Comparison of ENCODE assay signal across 8 cellular contexts in genomic region chr1:197924516-197925123, GRCh38. TPM values are rescaled to one million over a fixed set of nuclear protein-coding genes. Genes with fewer than 3 reads are reported as not detected.
DNase-seq lines count a peak whose midpoint lies in the region; ATAC-seq, FAIRE-seq and TF ChIP-seq lines count a peak whose summit lies in the region.

No MANE protein-coding gene starts in this region.

- H3K14ac ChIP-seq in H1 (ENCODE audit: insufficient read length): no peak overlapping the region

- no peak overlapping the region for H3K4me3 Mint-ChIP-seq in nephron progenitor cell

- no peak overlapping the region for H3K4ac ChIP-seq in H1 (replicated peaks; ENCODE audit: insufficient read length, low read depth, low read length)

- H3K9me3 ChIP-seq in PC-9 (ENCODE audit: insufficient read depth, low read depth) (no peaks in the 10 kb centered on the region), H1 (ENCODE audit: insufficient read depth in 2 of 2, low read depth in 1 of 2, low read length in 1 of 2) (no peaks in the 10 kb centered on the region)

- no peaks in the 10 kb centered on the region for H3F3A ChIP-seq in PC-9 (ENCODE audit: insufficient read depth, low read depth)

- H3K23me2 ChIP-seq in H1 (ENCODE audit: low read depth, low read length): peaks cover 3% of the 10 kb centered on the region; the same call in 1 of the 2 replicates

- ATAC-seq in GM21423 (IDR thresholded peaks at IDR 0.05; ENCODE audit: unreplicated experiment) (peak; percentile 75), GM21360 (IDR thresholded peaks at IDR 0.05; ENCODE audit: unreplicated experiment) (no peak)

- CTCF ChIA-PET in PC-9 (lab: Charles Lee) (interaction anchor here (0.6 kb wide), 1 partner anchor 220 kb away, joined by 4 read pairs; no protein-coding TSS in a partner anchor), H1 (lab: Charles Lee; ENCODE audit: partially characterized antibody) (interaction anchor here (0.5 to 7.3 kb wide), 33 partner anchors 8 to 804 kb away, joined by 3 to 62 read pairs (median 3); partner anchors contain the start of gene LHX9)

- POLR2A ChIA-PET in PC-9 (lab: Charles Lee; ENCODE audit: unreplicated experiment): no interaction called here
- POLR2A ChIA-PET in H1 (lab: Charles Lee; ENCODE audit: partially characterized antibody): no interaction called here

- H3K4me1 ChIP-seq in PC-9 (replicated peaks; ENCODE audit: insufficient read depth) (no peaks in the 10 kb centered on the region), H1 (replicated peaks in 1 of 4; ENCODE audit: control insufficient read depth in 3 of 4, insufficient read depth in 4 of 4, low read length in 3 of 4) (peaks cover 8 to 17% (median 10%) of the 10 kb centered on the region in 4 experiments)

- H2BK120ac ChIP-seq in H1 (replicated peaks; ENCODE audit: low read depth, low read length): no peak overlapping the region

- H3K23ac ChIP-seq in H1 (ENCODE audit: insufficient read length): no peak overlapping the region

- no peak overlapping the region for H2BK12ac ChIP-seq in H1 (ENCODE audit: low read depth, low read length)

- H3K9ac ChIP-seq in H1 (replicated peaks in 1 of 4; ENCODE audit: extremely low read depth in 1 of 4, low read depth in 3 of 4, low read length in 3 of 4): no peak overlapping the region

- no peak overlapping the region for H4K91ac ChIP-seq in H1 (replicated peaks; ENCODE audit: insufficient read length, low read length)

- H2BK15ac ChIP-seq in H1 (ENCODE audit: low read length): no peak overlapping the region

- H3K27me3 Mint-ChIP-seq in nephron progenitor cell (ENCODE audit: low read depth, poor library complexity): peaks cover 96% of the 10 kb centered on the region

- H3K4me2 ChIP-seq in PC-9 (no peak overlapping the region), H1 (ENCODE audit: insufficient read depth in 1 of 2, low read depth in 2 of 2, low read length in 2 of 2) (no peak overlapping the region)

- TF ChIP-seq CTCF in HL-60 (IDR thresholded peaks at IDR 0.05; ENCODE audit: insufficient read depth, low read length) (peak; percentile 49), PC-9 (conservative IDR thresholded peaks at IDR 0.05) (peak; percentile 84), H1 (IDR thresholded peaks at IDR 0.05; ENCODE audit: control extremely low read depth in 1 of 3, insufficient read depth in 1 of 3, low read depth in 1 of 3, low read length in 3 of 3) (peak; percentile 9 to 83 (median 75)), nephron progenitor cell (IDR thresholded peaks at IDR 0.05) (peak; percentile 80)

- H3K27me3 ChIP-seq in HL-60 (ENCODE audit: insufficient read depth, poor library complexity, severe bottlenecking) (peaks cover 11% of the 10 kb centered on the region), PC-9 (ENCODE audit: insufficient read depth, low read depth) (no peaks in the 10 kb centered on the region), H1 (replicated peaks in 1 of 4; ENCODE audit: control insufficient read depth in 3 of 4, extremely low read depth in 1 of 4, insufficient read depth in 3 of 4, low read length in 3 of 4) (peaks cover 28 to 40% (median 37%) of the 10 kb centered on the region in 4 experiments)

- H3K36me3 ChIP-seq in PC-9 (ENCODE audit: low read depth) (no peaks in the 10 kb centered on the region), H1 (ENCODE audit: control insufficient read depth in 2 of 4, insufficient read depth in 4 of 4, low read length in 3 of 4) (peaks cover 0 to 2% (median 0%) of the 10 kb centered on the region in 4 experiments; a peak in 1 of 8 replicates)

- peaks cover 3% of the 10 kb centered on the region for H3K9me3 Mint-ChIP-seq in nephron progenitor cell

- no TSS peak for BruUV-seq in PC-9 (replicated peaks; lab: Mats Ljungman, UMichigan)

- H3K27ac Mint-ChIP-seq in nephron progenitor cell: no peak overlapping the region

- H4K8ac ChIP-seq in H1 (ENCODE audit: extremely low read depth, insufficient read depth, low read length): no peak overlapping the region

- no peaks in the 10 kb centered on the region for H3K79me1 ChIP-seq in H1 (ENCODE audit: low read depth, low read length)

- peak; percentile 88 to 90 for TF ChIP-seq RAD21 in H1 (IDR thresholded peaks at IDR 0.05 in 1 of 2, conservative IDR thresholded peaks at IDR 0.05 in 1 of 2; ENCODE audit: low read depth in 2 of 2, low read length in 2 of 2)

- no peak overlapping the region for H2BK20ac ChIP-seq in H1 (ENCODE audit: low read length)

- H3K4me3 ChIP-seq in HL-60 (replicated peaks; ENCODE audit: insufficient read depth, low read length): no peak overlapping the region
- no peak overlapping the region for H3K4me3 ChIP-seq in PC-9
- no peak overlapping the region for H3K4me3 ChIP-seq in H1 (ENCODE audit: extremely low read depth in 1 of 4, insufficient read depth in 2 of 4, low read depth in 3 of 4, low read length in 4 of 4)

- H4K5ac ChIP-seq in H1 (ENCODE audit: insufficient read length, low read depth, low read length): no peak overlapping the region

- no peaks in the 10 kb centered on the region for H3K36me3 Mint-ChIP-seq in nephron progenitor cell (ENCODE audit: low read depth)

- H2BK5ac ChIP-seq in H1 (ENCODE audit: low read depth, low read length): no peak overlapping the region

- H3K79me2 ChIP-seq in PC-9 (ENCODE audit: low read depth) (no peaks in the 10 kb centered on the region), H1 (ENCODE audit: control insufficient read depth in 1 of 2, insufficient read depth in 2 of 2, low read length in 2 of 2) (no peaks in the 10 kb centered on the region)

- 39% methylated on average over 4 of the region's 4 CpGs; no CpG with 5 or more reads in 1 of the 2 experiments for WGBS in H1 (ENCODE audit: extremely low coverage in 1 of 2, insufficient coverage in 1 of 2, insufficient read length in 1 of 2, insufficient replicate concordance in 2 of 2, low coverage in 1 of 2, low lambda C conversion rate in 2 of 2, missing lambda C conversion rate in 1 of 2), 2 experiments

- H4K20me1 ChIP-seq in PC-9 (ENCODE audit: insufficient read depth) (no peaks in the 10 kb centered on the region), H1 (replicated peaks in 1 of 2; ENCODE audit: control insufficient read depth in 1 of 2, insufficient read depth in 2 of 2, low read length in 2 of 2) (peaks cover 0 to 3% of the 10 kb centered on the region in 2 experiments)

- H3K56ac ChIP-seq in H1 (replicated peaks; ENCODE audit: insufficient read length, low read depth, low read length): no peak overlapping the region

- intact Hi-C loops in PC-9 (cut with micrococcal nuclease; ENCODE audit: unreplicated experiment): loop anchor here (1.0 to 5.0 kb wide), 5 partner anchors 232 to 763 kb away; partner anchors contain the start of gene NEK7

- no peak overlapping the region; the same call in 1 of the 2 replicates for H3K18ac ChIP-seq in H1 (ENCODE audit: extremely low read depth, low read length)

- H3K9me2 ChIP-seq in PC-9 (ENCODE audit: insufficient read depth): no peaks in the 10 kb centered on the region

- FAIRE-seq in H1 (lab: Jason Lieb, UNC): peak; percentile 92

- no peak for TF ChIP-seq EP300 in H1 (IDR thresholded peaks at IDR 0.05; ENCODE audit: borderline replicate concordance in 1 of 2, low read depth in 2 of 2, low read length in 2 of 2)

- H2AFZ ChIP-seq in PC-9: no peak overlapping the region; the same call in 1 of the 2 replicates
- H2AFZ ChIP-seq in H1 (ENCODE audit: low read length): no peak overlapping the region

- H3K27ac ChIP-seq in HL-60 (replicated peaks): no peak overlapping the region
- H3K27ac ChIP-seq in PC-9: no peak overlapping the region
- no peak overlapping the region for H3K27ac ChIP-seq in H1 (ENCODE audit: low read depth, low read length)

- no peak overlapping the region for H2AK5ac ChIP-seq in H1 (ENCODE audit: low read depth, low read length)

- TF ChIP-seq POLR2A in H1 (IDR thresholded peaks at IDR 0.05; ENCODE audit: control extremely low read depth in 1 of 2, low read depth in 2 of 2, low read length in 2 of 2): no peak

- H3K4me1 Mint-ChIP-seq in nephron progenitor cell: peaks cover 22% of the 10 kb centered on the region

- DNase-seq in NCI-H1105 treated with DMSO at 0.1 percent for 48 hours (lab: John Stamatoyannopoulos, UW) (peak; percentile 62), NCI-H1105 (lab: John Stamatoyannopoulos, UW) (no peak), HL-60 (ENCODE audit: low read depth in 1 of 2, low spot score in 1 of 2) (peak in 1 of 2 experiments; percentile 50), PC-9 (peak in 1 of 2 experiments; percentile 18), H1 (ENCODE audit: low read depth in 1 of 2, low spot score in 2 of 2) (no peak), nephron progenitor cell (peak; percentile 35)

TF ChIP-seq in H1, 55 proteins besides CTCF, POLR2A, EP300 and RAD21 (continues in another document):
- TF ChIP-seq GTF2F1 (IDR thresholded peaks at IDR 0.05; ENCODE audit: borderline replicate concordance, low read depth, low read length) (no peak), SAP30 (IDR thresholded peaks at IDR 0.05; ENCODE audit: insufficient read depth, insufficient replicate concordance, low read length) (no peak), SIRT6 (IDR thresholded peaks at IDR 0.05; ENCODE audit: low read length) (no peak), TAF7 (optimal IDR thresholded peaks at IDR 0.05; ENCODE audit: borderline replicate concordance, low read depth, low read length) (no peak), KDM1A (IDR thresholded peaks at IDR 0.05; ENCODE audit: borderline replicate concordance, low read length) (no peak), SP1 (IDR thresholded peaks at IDR 0.05; ENCODE audit: low read depth, low read length) (no peak)

RNA-seq across cellular contexts. Expression of gene LHX9, which starts 7.4 kb away (rescaled TPM):
- total RNA-seq in PC-9 (2021): 0.08 and 0.44 TPM in 2 replicates
- not detected in 2 replicates for total RNA-seq in H1 (2021; fragmentation: NEBNext Ultra II Directional; extraction: Animal tissue kit (Norgen Biotek cat#: 25700))
- not detected in 2 replicates for polyA plus RNA-seq in H1 (2011; rRNA removed)
- not detected for polyA plus RNA-seq in H1 (2011; cell fraction: cytosol; rRNA removed)
- polyA plus RNA-seq in H1 (2011; cell fraction: nucleus; rRNA removed): not detected
- polyA plus RNA-seq in H1 (2012, experiment 1 of 2): not detected in 4 replicates
- polyA plus RNA-seq in H1 (2012, experiment 2 of 2): not detected
- under 0.01 TPM for polyA plus RNA-seq in H1 (2013, experiment 1 of 2)
- polyA plus RNA-seq in H1 (2013, experiment 2 of 2): 0.02 TPM
- not detected in 2 replicates for polyA minus RNA-seq in H1 (2011; rRNA and poly(A)+ RNA removed)
- polyA minus RNA-seq in H1 (2011; cell fraction: cytosol; rRNA and poly(A)+ RNA removed): not detected
- not detected for polyA minus RNA-seq in H1 (2011; cell fraction: nucleus; rRNA and poly(A)+ RNA removed)

RNA-seq across cellular contexts. Expression of gene C1orf53, which starts 22.2 kb away (rescaled TPM):
- total RNA-seq in PC-9 (2021): 6.0 and 9.5 TPM in 2 replicates
- total RNA-seq in H1 (2021; fragmentation: NEBNext Ultra II Directional; extraction: Animal tissue kit (Norgen Biotek cat#: 25700)): 0.56 and 0.80 TPM in 2 replicates
- 1.3 and 1.8 TPM in 2 replicates for polyA plus RNA-seq in H1 (2011; rRNA removed)
- polyA plus RNA-seq in H1 (2011; cell fraction: cytosol; rRNA removed): 1.2 TPM
- 0.91 TPM for polyA plus RNA-seq in H1 (2011; cell fraction: nucleus; rRNA removed)
- polyA plus RNA-seq in H1 (2012, experiment 1 of 2): 0.92 to 1.1 TPM (median 0.95 TPM) in 3 of 4 replicates, not detected in the other
- 2.7 TPM for polyA plus RNA-seq in H1 (2012, experiment 2 of 2)
- 1.8 TPM for polyA plus RNA-seq in H1 (2013, experiment 1 of 2)
- 1.4 TPM for polyA plus RNA-seq in H1 (2013, experiment 2 of 2)
- polyA minus RNA-seq in H1 (2011; rRNA and poly(A)+ RNA removed): 0.63 TPM in 1 of 2 replicates, not detected in the other
- not detected for polyA minus RNA-seq in H1 (2011; cell fraction: cytosol; rRNA and poly(A)+ RNA removed)
- polyA minus RNA-seq in H1 (2011; cell fraction: nucleus; rRNA and poly(A)+ RNA removed): not detected

Comparison
In these comparisons a context has a peak if more than half of its experiments do, and no peak if none do; other contexts are left out.
1. DNase-seq: peak in NCI-H1105 treated with DMSO at 0.1 percent for 48 hours (single experiment) and nephron progenitor cell (single experiment); none in NCI-H1105 (single experiment) and H1 (0 of 2).
2. Peak in every context shown above with its lines, with median percentiles within 50 percentile points of each other: CTCF ChIP-seq.